ENCODE assay signal across 25 cellular contexts in the genomic region with DNA sequence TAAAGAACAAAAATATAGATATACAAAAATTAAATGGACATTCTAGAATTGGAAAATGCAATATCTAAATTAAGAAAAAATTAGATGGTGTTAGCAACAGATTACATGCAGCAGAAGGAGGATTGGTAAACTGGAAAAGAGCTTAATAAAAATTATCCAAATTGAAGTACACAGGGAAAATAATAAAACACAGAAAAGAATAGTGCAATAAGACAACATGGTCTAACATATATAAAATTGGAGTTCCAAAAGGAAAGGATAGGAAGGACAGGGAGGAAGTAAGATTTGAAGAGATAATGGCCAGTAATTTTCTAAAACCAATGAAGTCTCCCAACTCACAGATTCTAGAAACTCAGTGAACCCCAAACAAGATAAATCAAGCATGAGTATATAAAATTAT.
"Had no signal": no experiment of that assay in that cellular context is flagged by ENCODE, and none has a peak within 500 bp of the region (broad histone marks: within the 10 kb centered on the region; RNA-seq: fewer than 3 reads in every experiment).

No MANE protein-coding gene starts in this region.

- H3K27me3 ChIP-seq: colonic mucosa, dorsolateral prefrontal cortex, esophagus muscularis mucosa, esophagus squamous epithelium, foreskin keratinocyte, gastroesophageal sphincter, heart left ventricle, heart right ventricle had no signal

- H3K4me3 ChIP-seq: colonic mucosa, coronary artery, dorsolateral prefrontal cortex, esophagus muscularis mucosa, esophagus squamous epithelium, gastrocnemius medialis, gastroesophageal sphincter, heart left ventricle, heart right ventricle had no signal

- DNase-seq: colonic mucosa; cortex of kidney; dermis blood vessel endothelial cell; dorsolateral prefrontal cortex; effector CD4-positive, alpha-beta T cell; effector CD8-positive, alpha-beta T cell; effector memory CD4-positive, alpha-beta T cell; effector memory CD8-positive, alpha-beta T cell; endodermal cell; erythroblast; esophagus squamous epithelium; foreskin fibroblast; foreskin keratinocyte; foreskin melanocyte; gastrocnemius medialis; glutamatergic neuron; head of caudate nucleus; heart left ventricle; heart right ventricle had no signal

- H3K9me3 ChIP-seq: colonic mucosa, esophagus muscularis mucosa, esophagus squamous epithelium, gastrocnemius medialis, gastroesophageal sphincter had no signal

- H3K4me1 ChIP-seq: colonic mucosa, esophagus muscularis mucosa, esophagus squamous epithelium, foreskin keratinocyte, gastrocnemius medialis, gastroesophageal sphincter, heart left ventricle, heart right ventricle had no signal

- H3K27ac ChIP-seq: colonic mucosa, coronary artery, dorsolateral prefrontal cortex, epithelial cell of prostate, esophagus muscularis mucosa, esophagus squamous epithelium, foreskin keratinocyte, gastrocnemius medialis, gastroesophageal sphincter, heart left ventricle, heart right ventricle had no signal

- FAIRE-seq: endometrium, endothelial cell of umbilical vein had no signal

- H3K36me3 ChIP-seq: colonic mucosa, esophagus muscularis mucosa, esophagus squamous epithelium, gastrocnemius medialis, gastroesophageal sphincter, heart left ventricle, heart right ventricle had no signal
